Comparison of ENCODE assay signal across 24 cellular contexts in genomic region chr13:43522788-43523187, GRCh38.
DNase-seq lines count a peak whose midpoint lies in the region; FAIRE-seq and TF ChIP-seq lines count a peak whose summit lies in the region.
"Had no signal": no experiment of that assay in that cellular context is flagged by ENCODE, and none has a peak within 500 bp of the region (broad histone marks: within the 10 kb centered on the region; RNA-seq: fewer than 3 reads in every experiment).

No MANE protein-coding gene starts in this region.

- POLR2A ChIA-PET in RWPE1 (lab: Yijun Ruan, JAX; ENCODE audit: low non-redundant PET), result no interaction called here

- no peak overlapping the region for H3K27ac ChIP-seq in RWPE1
- H3K27ac ChIP-seq: ascending aorta, foreskin keratinocyte, lower lobe of right lung, neutrophil had no signal

- peak; percentile 6 for DNase-seq in COLO829 (ENCODE audit: low spot score)
- peak; percentile 41 for DNase-seq in M059J (ENCODE audit: low read depth)
- peak; percentile 69 for DNase-seq in renal cortical epithelial cell (ENCODE audit: low read depth)
- DNase-seq in stimulated activated CD8-positive, alpha-beta memory T cell treated with anti-CD3 and anti-CD28 coated beads, Interleukin-4, amount 100 ng/mL, for 48 hours, result no peak
- no peak for DNase-seq in NCI-H1417 treated with DMSO at 0.1 percent for 48 hours (lab: John Stamatoyannopoulos, UW)
- DNase-seq in RWPE1 (ENCODE audit: low spot score), result no peak
- DNase-seq in D341Med (ENCODE audit: low spot score), result no peak
- DNase-seq: activated CD4-positive, CD25-positive, alpha-beta regulatory T cell treated with anti-CD3 and anti-CD28 coated beads, Interleukin-2, amount 50 U/mL, for 72 hours; activated CD8-positive, alpha-beta memory T cell treated with anti-CD3 and anti-CD28 coated beads for 24 hours; activated naive CD4-positive, alpha-beta T cell treated with anti-CD3 and anti-CD28 coated beads, Interleukin-2, amount 10 ng/mL, durations not matched to agents 7 days and 5 days; activated T-cell treated with anti-CD3 and anti-CD28 coated beads, Interleukin-2, amount 50 U/mL, for 48 hours; CD8-positive, alpha-beta memory T cell; DND-41; foreskin keratinocyte; kidney; lower lobe of right lung; NCI-H1105 treated with DMSO at 0.1 percent for 48 hours; NCI-H524 treated with DMSO at 0.1 percent for 48 hours; retina; SW 1271 had no signal

- TF ChIP-seq CTCF in RWPE1 (conservative IDR thresholded peaks at IDR 0.05; ENCODE audit: low read depth), result no peak

- FAIRE-seq in endometrium (lab: Jason Lieb, UNC), result peak; percentile 86
- FAIRE-seq: colon, kidney had no signal

- CTCF ChIA-PET in RWPE1 (lab: Yijun Ruan, JAX), result interaction anchor here (0.5 kb wide), 1 partner anchor 62 kb away, joined by 4 read pairs; no protein-coding TSS in a partner anchor

Comparison
In these comparisons a context has a peak if more than half of its experiments do, and no peak if none do; other contexts are left out.
1. DNase-seq: peak in COLO829 (single experiment), M059J (single experiment) and renal cortical epithelial cell (single experiment); none in stimulated activated CD8-positive, alpha-beta memory T cell treated with anti-CD3 and anti-CD28 coated beads, Interleukin-4, amount 100 ng/mL, for 48 hours (single experiment), NCI-H1417 treated with DMSO at 0.1 percent for 48 hours (single experiment), RWPE1 (single experiment) and D341Med (single experiment).